Comparison of ENCODE assay signal across 8 cellular contexts in genomic region chr11:74311352-74311926, GRCh38. TPM values are rescaled to one million over a fixed set of nuclear protein-coding genes. Genes with fewer than 3 reads are reported as not detected.
A peak's percentile ranks its signal among the peaks of the same experiment; 100 is the strongest.
DNase-seq lines count a peak whose midpoint lies in the region; ATAC-seq, FAIRE-seq and TF ChIP-seq lines count a peak whose summit lies in the region.

Gene P4HA3, minus strand, starts transcription at chr11:74311640. Its CDS starts 29 bp downstream, at chr11:74311611.

- peaks cover 19% of the 10 kb centered on the region for H3K27me3 Mint-ChIP-seq in Caco-2 (ENCODE audit: insufficient read depth, unreplicated experiment)
- H3K27me3 Mint-ChIP-seq in activated CD8-positive, alpha-beta T cell treated with anti-CD3 and anti-CD28 coated beads for 36 hours, result peaks cover 32% of the 10 kb centered on the region
- peaks cover 47% of the 10 kb centered on the region for H3K27me3 Mint-ChIP-seq in stimulated activated memory B cell treated with anti-CD40 and anti-IgM and Interleukin-4, amounts not matched to agents 10 μg/mL and 1 μg/mL and 100 μg/mL, for 72 hours

- no peaks in the 10 kb centered on the region for H3K36me3 ChIP-seq in Caco-2 (ENCODE audit: control insufficient read depth, insufficient read depth, low read length)
- no peaks in the 10 kb centered on the region for H3K36me3 ChIP-seq in muscle layer of duodenum (ENCODE audit: control insufficient read depth in 1 of 2, insufficient read depth in 2 of 2, low read length in 2 of 2)

- no peak within 1 kb of the TSS for H3K27ac Mint-ChIP-seq in Caco-2 (ENCODE audit: unreplicated experiment)
- no peak within 1 kb of the TSS for H3K27ac Mint-ChIP-seq in activated CD8-positive, alpha-beta T cell treated with anti-CD3 and anti-CD28 coated beads for 36 hours
- H3K27ac Mint-ChIP-seq in stimulated activated memory B cell treated with anti-CD40 and anti-IgM and Interleukin-4, amounts not matched to agents 10 μg/mL and 1 μg/mL and 100 μg/mL, for 72 hours, result no peak within 1 kb of the TSS

- peak; percentile 99 for ATAC-seq in activated CD8-positive, alpha-beta T cell treated with anti-CD3 and anti-CD28 coated beads for 36 hours
- ATAC-seq in stimulated activated memory B cell treated with anti-CD40 and anti-IgM and Interleukin-4, amounts not matched to agents 10 μg/mL and 1 μg/mL and 100 μg/mL, for 72 hours, result peak; percentile 80
- no peak for ATAC-seq in GM19328 (IDR thresholded peaks at IDR 0.05; ENCODE audit: unreplicated experiment)

- no peaks in the 10 kb centered on the region for H3K36me3 Mint-ChIP-seq in Caco-2 (ENCODE audit: insufficient read depth, unreplicated experiment)
- no peaks in the 10 kb centered on the region for H3K36me3 Mint-ChIP-seq in activated CD8-positive, alpha-beta T cell treated with anti-CD3 and anti-CD28 coated beads for 36 hours (ENCODE audit: low read depth)
- H3K36me3 Mint-ChIP-seq in stimulated activated memory B cell treated with anti-CD40 and anti-IgM and Interleukin-4, amounts not matched to agents 10 μg/mL and 1 μg/mL and 100 μg/mL, for 72 hours, result peaks cover 5% of the 10 kb centered on the region

- CTCF ChIA-PET in Caco-2 (lab: Charles Lee), result no interaction called here
- CTCF ChIA-PET in activated CD8-positive, alpha-beta T cell treated with anti-CD3 and anti-CD28 coated beads for 36 hours (lab: Charles Lee), result interaction anchor here (0.6 to 2.3 kb wide), 2 partner anchors 10 to 136 kb away, joined by 3 to 10 read pairs; no protein-coding TSS in a partner anchor

- no peak for TF ChIP-seq POLR2A in NB4 (IDR thresholded peaks at IDR 0.05; ENCODE audit: extremely low read depth, insufficient read length)

- H3K4me3 ChIP-seq in Caco-2 (ENCODE audit: low read depth, low read length) (peak within 1 kb of the TSS; percentile 32), NB4 (ENCODE audit: low read depth, low read length) (peak within 1 kb of the TSS; percentile 10), muscle layer of duodenum (ENCODE audit: low read depth in 1 of 2, low read length in 2 of 2) (peak within 1 kb of the TSS; percentile 41 to 50)

- H3K9me3 Mint-ChIP-seq in Caco-2 (ENCODE audit: unreplicated experiment), result no peaks in the 10 kb centered on the region
- H3K9me3 Mint-ChIP-seq in activated CD8-positive, alpha-beta T cell treated with anti-CD3 and anti-CD28 coated beads for 36 hours, result peaks cover 2% of the 10 kb centered on the region
- peaks cover 13% of the 10 kb centered on the region for H3K9me3 Mint-ChIP-seq in stimulated activated memory B cell treated with anti-CD40 and anti-IgM and Interleukin-4, amounts not matched to agents 10 μg/mL and 1 μg/mL and 100 μg/mL, for 72 hours

- BruUV-seq in Caco-2 (replicated peaks; lab: Mats Ljungman, UMichigan), result no TSS peak

- no peak for FAIRE-seq in RCC 7860 (lab: Jason Lieb, UNC)

- peak; percentile 86 to 90 for DNase-seq in Caco-2
- peak; percentile 69 for DNase-seq in NB4 (ENCODE audit: low read depth)
- peak; percentile 60 for DNase-seq in activated CD8-positive, alpha-beta T cell treated with anti-CD3 and anti-CD28 coated beads for 36 hours
- peak; percentile 36 for DNase-seq in epidermal melanocyte (ENCODE audit: insufficient read length, low spot score)
- DNase-seq in RCC 7860 (ENCODE audit: low spot score), result no peak

- POLR2A ChIA-PET in Caco-2 (lab: Charles Lee), result no interaction called here
- POLR2A ChIA-PET in activated CD8-positive, alpha-beta T cell treated with anti-CD3 and anti-CD28 coated beads for 36 hours (lab: Charles Lee), result no interaction called here

- peak within 1 kb of the TSS; percentile 79 for H3K4me3 Mint-ChIP-seq in Caco-2 (ENCODE audit: unreplicated experiment)
- H3K4me3 Mint-ChIP-seq in activated CD8-positive, alpha-beta T cell treated with anti-CD3 and anti-CD28 coated beads for 36 hours, result peak within 1 kb of the TSS; percentile 49
- peak within 1 kb of the TSS; percentile 64 for H3K4me3 Mint-ChIP-seq in stimulated activated memory B cell treated with anti-CD40 and anti-IgM and Interleukin-4, amounts not matched to agents 10 μg/mL and 1 μg/mL and 100 μg/mL, for 72 hours

- H3K4me1 Mint-ChIP-seq in Caco-2 (ENCODE audit: low read depth, unreplicated experiment), result peaks cover 5% of the 10 kb centered on the region
- H3K4me1 Mint-ChIP-seq in activated CD8-positive, alpha-beta T cell treated with anti-CD3 and anti-CD28 coated beads for 36 hours (ENCODE audit: low read depth), result peaks cover 9% of the 10 kb centered on the region
- H3K4me1 Mint-ChIP-seq in stimulated activated memory B cell treated with anti-CD40 and anti-IgM and Interleukin-4, amounts not matched to agents 10 μg/mL and 1 μg/mL and 100 μg/mL, for 72 hours, result peaks cover 6% of the 10 kb centered on the region

- intact Hi-C loops in Caco-2 (cut with micrococcal nuclease; ENCODE audit: unreplicated experiment), result loop anchor here (5.0 to 10.0 kb wide), 2 partner anchors 136 to 327 kb away; partner anchors contain the start of gene UCP2
- intact Hi-C loops in activated CD8-positive, alpha-beta T cell treated with anti-CD3 and anti-CD28 coated beads for 36 hours (cut with micrococcal nuclease), result no loop called here

- no peak within 1 kb of the TSS for H3K27ac ChIP-seq in muscle layer of duodenum (ENCODE audit: low read length)

- peak in 1 of 2 experiments; percentile 13 for TF ChIP-seq CTCF in Caco-2 (IDR thresholded peaks at IDR 0.05; ENCODE audit: insufficient read depth in 1 of 2, low read depth in 1 of 2, low read length in 1 of 2, severe bottlenecking in 1 of 2, unreplicated experiment in 1 of 2)
- TF ChIP-seq CTCF in NB4 (IDR thresholded peaks at IDR 0.05; ENCODE audit: low read depth, low read length), result no peak
- no peak for TF ChIP-seq CTCF in activated CD8-positive, alpha-beta T cell treated with anti-CD3 and anti-CD28 coated beads for 36 hours (IDR thresholded peaks at IDR 0.05)

- H3K9me3 ChIP-seq in Caco-2 (peaks cover 8% of the 10 kb centered on the region), muscle layer of duodenum (ENCODE audit: control insufficient read depth in 1 of 2, low read length in 2 of 2) (no peaks in the 10 kb centered on the region)

- H3K4me1 ChIP-seq in Caco-2 (peaks cover 6% of the 10 kb centered on the region; the same call in 1 of the 2 replicates), muscle layer of duodenum (ENCODE audit: control insufficient read depth in 1 of 2, insufficient read depth in 2 of 2, low read length in 2 of 2) (peaks cover 0 to 10% of the 10 kb centered on the region in 2 donors)

- no peaks in the 10 kb centered on the region; the same call in 1 of the 2 replicates for H3K27me3 ChIP-seq in Caco-2 (replicated peaks; ENCODE audit: control insufficient read depth, insufficient read depth, low read length)
- H3K27me3 ChIP-seq in muscle layer of duodenum (ENCODE audit: low read depth, low read length), result no peaks in the 10 kb centered on the region

RNA-seq across cellular contexts. Expression of gene P4HA3, which starts in this region (rescaled TPM):
- total RNA-seq in Caco-2 (2022), result 0.42 TPM in 1 of 2 replicates, not detected in the other
- not detected for total RNA-seq in activated CD8-positive, alpha-beta T cell treated with anti-CD3 and anti-CD28 coated beads for 36 hours

Comparison
In these comparisons a context has a peak if more than half of its experiments do, and no peak if none do; other contexts are left out.
1. Peak in DNase-seq and H3K4me3 ChIP-seq in Caco-2; RNA of the gene not detected or under 1 TPM.
2. Peak in DNase-seq and ATAC-seq in activated CD8-positive, alpha-beta T cell treated with anti-CD3 and anti-CD28 coated beads for 36 hours; RNA of the gene not detected or under 1 TPM.